In genomic region chr1:45686081-45687013, GRCh38 we compare ENCODE assay signal across 8 cellular contexts. TPM values are rescaled to one million over a fixed set of nuclear protein-coding genes. Genes with fewer than 3 reads are reported as not detected.
DNase-seq lines count a peak whose midpoint lies in the region; ATAC-seq and TF ChIP-seq lines count a peak whose summit lies in the region.

GPBP1L1 (minus strand) TSS chr1:45686533; CDS start chr1:45659087, 27,446 bp downstream.

- peaks cover 11% of the 10 kb centered on the region for H3K36me3 Mint-ChIP-seq in activated T-helper 1 cell treated with anti-CD3 and anti-CD28 coated beads, Interleukin-12 subunit alpha, Interleukin-12 subunit beta, Interleukin-2, Interleukin-4 antibody, amounts not matched to agents 30 ng/mL and 10 ng/mL and 1 ng/mL, durations not matched to agents 14 hours and 24 hours and 36 hours (ENCODE audit: low read depth)
- H3K36me3 Mint-ChIP-seq in naive thymus-derived CD8-positive, alpha-beta T cell: peaks cover 2 to 9% (median 4%) of the 10 kb centered on the region in 3 donors

- H4K20me1 ChIP-seq in DOHH2 (ENCODE audit: control insufficient read depth, insufficient read depth, low read depth, low read length): peaks cover 14% of the 10 kb centered on the region; the same call in 1 of the 2 replicates
- peaks cover 12% of the 10 kb centered on the region; the same call in 1 of the 2 replicates for H4K20me1 ChIP-seq in Karpas-422 (ENCODE audit: insufficient read depth, low read depth, low read length)

- peak; percentile 37 for TF ChIP-seq CTCF in DOHH2 (IDR thresholded peaks at IDR 0.05; ENCODE audit: low read depth, low read length, poor library complexity, severe bottlenecking)

- H3K4me1 ChIP-seq in DOHH2 (ENCODE audit: control insufficient read depth, low read length): peaks cover 55% of the 10 kb centered on the region
- peaks cover 48% of the 10 kb centered on the region for H3K4me1 ChIP-seq in Karpas-422 (ENCODE audit: low read length)

- no peaks in the 10 kb centered on the region for H3K27me3 Mint-ChIP-seq in activated T-helper 1 cell treated with anti-CD3 and anti-CD28 coated beads, Interleukin-12 subunit alpha, Interleukin-12 subunit beta, Interleukin-2, Interleukin-4 antibody, amounts not matched to agents 30 ng/mL and 10 ng/mL and 1 ng/mL, durations not matched to agents 14 hours and 24 hours and 36 hours (ENCODE audit: insufficient read depth)
- no peaks in the 10 kb centered on the region for H3K27me3 Mint-ChIP-seq in naive thymus-derived CD8-positive, alpha-beta T cell

- H3K4me3 Mint-ChIP-seq in activated T-helper 1 cell treated with anti-CD3 and anti-CD28 coated beads, Interleukin-12 subunit alpha, Interleukin-12 subunit beta, Interleukin-2, Interleukin-4 antibody, amounts not matched to agents 30 ng/mL and 10 ng/mL and 1 ng/mL, durations not matched to agents 14 hours and 24 hours and 36 hours: peak within 1 kb of the TSS; percentile 99
- H3K4me3 Mint-ChIP-seq in naive thymus-derived CD8-positive, alpha-beta T cell: peak within 1 kb of the TSS; percentile 93 to 100 (median 99)

- H3K27ac ChIP-seq in DOHH2 (ENCODE audit: low read depth, low read length) (peak within 1 kb of the TSS; percentile 92), Karpas-422 (ENCODE audit: low read length) (peak within 1 kb of the TSS; percentile 93)

- H2AFZ ChIP-seq in Karpas-422 (ENCODE audit: low read length): no peak within 1 kb of the TSS; the same call in 1 of the 2 replicates

- H3K27ac Mint-ChIP-seq in activated T-helper 1 cell treated with anti-CD3 and anti-CD28 coated beads, Interleukin-12 subunit alpha, Interleukin-12 subunit beta, Interleukin-2, Interleukin-4 antibody, amounts not matched to agents 30 ng/mL and 10 ng/mL and 1 ng/mL, durations not matched to agents 14 hours and 24 hours and 36 hours: peak within 1 kb of the TSS; percentile 99
- H3K27ac Mint-ChIP-seq in naive thymus-derived CD8-positive, alpha-beta T cell: peak within 1 kb of the TSS; percentile 99 to 100 (median 99)

- POLR2A ChIA-PET in naive thymus-derived CD8-positive, alpha-beta T cell (lab: Charles Lee): interaction anchor here (0.5 to 2.2 kb wide), 29 partner anchors 9 to 955 kb away, joined by 3 to 23 read pairs (median 4); partner anchors contain the start of genes AKR1A1, BTBD19, CCDC163 and EIF2B3

- H3K9me2 ChIP-seq in DOHH2 (replicated peaks; ENCODE audit: control insufficient read depth, low read length): no peaks in the 10 kb centered on the region
- no peaks in the 10 kb centered on the region for H3K9me2 ChIP-seq in Karpas-422 (replicated peaks; ENCODE audit: insufficient read depth, low read length)

- H3K4me1 Mint-ChIP-seq in activated T-helper 1 cell treated with anti-CD3 and anti-CD28 coated beads, Interleukin-12 subunit alpha, Interleukin-12 subunit beta, Interleukin-2, Interleukin-4 antibody, amounts not matched to agents 30 ng/mL and 10 ng/mL and 1 ng/mL, durations not matched to agents 14 hours and 24 hours and 36 hours (ENCODE audit: low read depth): peaks cover 32% of the 10 kb centered on the region
- peaks cover 19 to 67% (median 60%) of the 10 kb centered on the region in 4 donors for H3K4me1 Mint-ChIP-seq in naive thymus-derived CD8-positive, alpha-beta T cell

- DNase-seq in Karpas-422: peak; percentile 99
- peak; percentile 96 for DNase-seq in RKO (ENCODE audit: low spot score)
- DNase-seq in activated T-helper 1 cell treated with anti-CD3 and anti-CD28 coated beads, Interleukin-12 subunit alpha, Interleukin-12 subunit beta, Interleukin-2, Interleukin-4 antibody, amounts not matched to agents 30 ng/mL and 10 ng/mL and 1 ng/mL, durations not matched to agents 14 hours and 24 hours and 36 hours (ENCODE audit: low spot score): peak; percentile 96
- DNase-seq in fibroblast of gingiva (ENCODE audit: low read depth): peak; percentile 97
- DNase-seq in naive thymus-derived CD8-positive, alpha-beta T cell: peak; percentile 94 to 98 (median 98)
- peak; percentile 95 to 98 (median 96) for DNase-seq in stimulated activated naive CD4-positive, alpha-beta T cell (lab: John Stamatoyannopoulos, UW)

- H3K9me3 Mint-ChIP-seq in activated T-helper 1 cell treated with anti-CD3 and anti-CD28 coated beads, Interleukin-12 subunit alpha, Interleukin-12 subunit beta, Interleukin-2, Interleukin-4 antibody, amounts not matched to agents 30 ng/mL and 10 ng/mL and 1 ng/mL, durations not matched to agents 14 hours and 24 hours and 36 hours: no peaks in the 10 kb centered on the region
- H3K9me3 Mint-ChIP-seq in naive thymus-derived CD8-positive, alpha-beta T cell: no peaks in the 10 kb centered on the region

- H3K36me3 ChIP-seq in DOHH2 (ENCODE audit: control insufficient read depth, low read length): peaks cover 65% of the 10 kb centered on the region
- H3K36me3 ChIP-seq in Karpas-422 (ENCODE audit: insufficient read depth, low read length): peaks cover 7% of the 10 kb centered on the region; the same call in 1 of the 2 replicates

- H3F3A ChIP-seq in DOHH2 (ENCODE audit: control insufficient read depth, insufficient read depth): peaks cover 10% of the 10 kb centered on the region

- intact Hi-C loops in activated T-helper 1 cell treated with anti-CD3 and anti-CD28 coated beads, Interleukin-12 subunit alpha, Interleukin-12 subunit beta, Interleukin-2, Interleukin-4 antibody, amounts not matched to agents 30 ng/mL and 10 ng/mL and 1 ng/mL, durations not matched to agents 14 hours and 24 hours and 36 hours (cut with micrococcal nuclease): loop anchor here (1.0 to 10.0 kb wide), 23 partner anchors 32 to 1054 kb away; partner anchors contain the start of genes ARMH1, CCDC163, EIF2B3 and IPP

- H3K27me3 ChIP-seq in DOHH2 (ENCODE audit: control insufficient read depth, low read length) (no peaks in the 10 kb centered on the region), Karpas-422 (ENCODE audit: low read length) (no peaks in the 10 kb centered on the region)

- H3K4me2 ChIP-seq in DOHH2 (ENCODE audit: low read length) (peak within 1 kb of the TSS; percentile 93), Karpas-422 (ENCODE audit: low read depth, low read length, poor library complexity, severe bottlenecking) (peak within 1 kb of the TSS; percentile 89)

- peak; percentile 53 for ATAC-seq in GM21786 (IDR thresholded peaks at IDR 0.05; ENCODE audit: unreplicated experiment)
- ATAC-seq in naive thymus-derived CD8-positive, alpha-beta T cell: peak; percentile 72

- H3K4me3 ChIP-seq in DOHH2 (ENCODE audit: low read length) (peak within 1 kb of the TSS; percentile 94), Karpas-422 (ENCODE audit: low read length) (peak within 1 kb of the TSS; percentile 95)

- peak within 1 kb of the TSS; percentile 94 for H3K9ac ChIP-seq in Karpas-422 (ENCODE audit: low read length)

- H3K9me3 ChIP-seq in DOHH2 (ENCODE audit: control insufficient read depth, insufficient read depth, low read length) (no peaks in the 10 kb centered on the region), Karpas-422 (ENCODE audit: low read length) (no peaks in the 10 kb centered on the region)

- H3K79me2 ChIP-seq in DOHH2 (ENCODE audit: control insufficient read depth, low read length) (peaks cover 94% of the 10 kb centered on the region), Karpas-422 (ENCODE audit: low read length) (peaks cover 86% of the 10 kb centered on the region)

RNA-seq across cellular contexts. Expression of gene GPBP1L1, which starts in this region (rescaled TPM):
- total RNA-seq in Karpas-422 (2014; rRNA removed; shearing (Covaris generic); ENCODE audit: low replicate concordance): 95.8 and 98.0 TPM in 2 replicates
- 99.3 and 109 TPM in 2 replicates for total RNA-seq in activated T-helper 1 cell treated with anti-CD3 and anti-CD28 coated beads, Interleukin-12 subunit alpha, Interleukin-12 subunit beta, Interleukin-2, Interleukin-4 antibody, amounts not matched to agents 30 ng/mL and 10 ng/mL and 1 ng/mL, durations not matched to agents 14 hours and 24 hours and 36 hours
- 100 to 1,000 TPM; 183 to 193 TPM for total RNA-seq in naive thymus-derived CD8-positive, alpha-beta T cell
- 10 to 100 TPM; 88.9 to 94.0 (median 92.1) TPM for polyA plus RNA-seq in naive thymus-derived CD8-positive, alpha-beta T cell

Comparison
In these comparisons a context has a peak if more than half of its experiments do, and no peak if none do; other contexts are left out.
1. Peak in every context shown above with its lines: DNase-seq, ATAC-seq, H3K4me3 ChIP-seq and H3K27ac ChIP-seq.